1 cellular context compared by ENCODE assay signal in the genomic region with DNA sequence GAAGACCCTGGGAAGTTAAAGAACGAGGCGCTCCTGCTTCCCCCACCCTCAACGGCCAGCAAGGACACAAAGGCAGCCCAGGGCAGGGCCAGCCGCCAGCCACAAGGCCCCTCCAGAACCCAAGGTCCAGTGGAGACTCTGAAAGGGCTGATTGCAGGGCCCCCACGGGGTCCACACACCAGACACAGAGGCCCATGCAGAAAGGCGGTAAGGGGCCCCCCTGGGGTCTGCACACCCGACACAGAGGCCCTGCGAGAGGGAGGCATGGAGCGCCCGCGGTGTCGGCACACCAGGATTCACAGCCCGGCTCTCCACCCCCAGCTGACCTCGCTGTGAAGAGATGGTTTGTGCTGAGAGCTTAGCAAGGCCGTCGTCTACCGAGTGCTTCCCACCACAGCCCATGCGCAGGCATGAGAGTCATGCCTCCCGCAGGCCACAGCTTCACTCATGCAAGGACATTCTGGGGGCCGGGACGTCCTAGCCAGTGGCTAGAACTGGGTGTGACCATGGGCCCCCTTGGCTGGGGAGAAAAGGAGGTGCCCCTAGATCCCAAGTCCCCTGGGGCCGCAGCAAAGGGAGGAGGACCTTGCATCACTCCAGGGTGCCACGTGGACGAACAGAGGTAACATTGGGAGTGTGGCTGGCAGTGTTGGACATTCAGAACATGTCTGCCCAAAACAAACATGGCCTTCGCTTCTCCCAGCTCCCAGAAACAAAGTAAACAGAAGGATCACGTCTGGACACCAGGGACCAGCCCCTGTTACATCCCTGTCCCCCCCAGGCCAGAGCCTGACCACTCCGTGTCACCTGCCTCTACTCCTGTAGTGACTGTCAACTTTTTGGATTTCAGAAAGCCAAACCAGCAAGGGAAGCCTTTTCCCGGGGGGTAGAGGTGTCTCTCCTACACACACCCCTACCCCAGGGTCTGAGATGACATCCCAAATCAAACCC.
TF ChIP-seq lines count a peak whose summit lies in the region.

No MANE protein-coding gene starts in this region.

TF ChIP-seq in HepG2, 621 proteins besides CTCF, POLR2A, EP300 and RAD21 (continued from another document and continues in another):
- TF ChIP-seq, protein P1, sequence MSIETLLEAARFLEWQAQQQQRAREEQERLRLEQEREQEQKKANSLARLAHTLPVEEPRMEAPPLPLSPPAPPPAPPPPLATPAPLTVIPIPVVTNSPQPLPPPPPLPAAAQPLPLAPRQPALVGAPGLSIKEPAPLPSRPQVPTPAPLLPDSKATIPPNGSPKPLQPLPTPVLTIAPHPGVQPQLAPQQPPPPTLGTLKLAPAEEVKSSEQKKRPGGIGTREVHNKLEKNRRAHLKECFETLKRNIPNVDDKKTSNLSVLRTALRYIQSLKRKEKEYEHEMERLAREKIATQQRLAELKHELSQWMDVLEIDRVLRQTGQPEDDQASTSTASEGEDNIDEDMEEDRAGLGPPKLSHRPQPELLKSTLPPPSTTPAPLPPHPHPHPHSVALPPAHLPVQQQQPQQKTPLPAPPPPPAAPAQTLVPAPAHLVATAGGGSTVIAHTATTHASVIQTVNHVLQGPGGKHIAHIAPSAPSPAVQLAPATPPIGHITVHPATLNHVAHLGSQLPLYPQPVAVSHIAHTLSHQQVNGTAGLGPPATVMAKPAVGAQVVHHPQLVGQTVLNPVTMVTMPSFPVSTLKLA (IDR thresholded peaks at IDR 0.05), result peak; percentile 68
- TF ChIP-seq AGO1 (IDR thresholded peaks at IDR 0.05; ENCODE audit: low read depth, low read length, poor library complexity, severe bottlenecking), result no peak
- TF ChIP-seq ZNF33A (CRISPR knock-in tag; IDR thresholded peaks at IDR 0.05; ENCODE audit: borderline replicate concordance), result no peak
- TF ChIP-seq, protein P2, sequence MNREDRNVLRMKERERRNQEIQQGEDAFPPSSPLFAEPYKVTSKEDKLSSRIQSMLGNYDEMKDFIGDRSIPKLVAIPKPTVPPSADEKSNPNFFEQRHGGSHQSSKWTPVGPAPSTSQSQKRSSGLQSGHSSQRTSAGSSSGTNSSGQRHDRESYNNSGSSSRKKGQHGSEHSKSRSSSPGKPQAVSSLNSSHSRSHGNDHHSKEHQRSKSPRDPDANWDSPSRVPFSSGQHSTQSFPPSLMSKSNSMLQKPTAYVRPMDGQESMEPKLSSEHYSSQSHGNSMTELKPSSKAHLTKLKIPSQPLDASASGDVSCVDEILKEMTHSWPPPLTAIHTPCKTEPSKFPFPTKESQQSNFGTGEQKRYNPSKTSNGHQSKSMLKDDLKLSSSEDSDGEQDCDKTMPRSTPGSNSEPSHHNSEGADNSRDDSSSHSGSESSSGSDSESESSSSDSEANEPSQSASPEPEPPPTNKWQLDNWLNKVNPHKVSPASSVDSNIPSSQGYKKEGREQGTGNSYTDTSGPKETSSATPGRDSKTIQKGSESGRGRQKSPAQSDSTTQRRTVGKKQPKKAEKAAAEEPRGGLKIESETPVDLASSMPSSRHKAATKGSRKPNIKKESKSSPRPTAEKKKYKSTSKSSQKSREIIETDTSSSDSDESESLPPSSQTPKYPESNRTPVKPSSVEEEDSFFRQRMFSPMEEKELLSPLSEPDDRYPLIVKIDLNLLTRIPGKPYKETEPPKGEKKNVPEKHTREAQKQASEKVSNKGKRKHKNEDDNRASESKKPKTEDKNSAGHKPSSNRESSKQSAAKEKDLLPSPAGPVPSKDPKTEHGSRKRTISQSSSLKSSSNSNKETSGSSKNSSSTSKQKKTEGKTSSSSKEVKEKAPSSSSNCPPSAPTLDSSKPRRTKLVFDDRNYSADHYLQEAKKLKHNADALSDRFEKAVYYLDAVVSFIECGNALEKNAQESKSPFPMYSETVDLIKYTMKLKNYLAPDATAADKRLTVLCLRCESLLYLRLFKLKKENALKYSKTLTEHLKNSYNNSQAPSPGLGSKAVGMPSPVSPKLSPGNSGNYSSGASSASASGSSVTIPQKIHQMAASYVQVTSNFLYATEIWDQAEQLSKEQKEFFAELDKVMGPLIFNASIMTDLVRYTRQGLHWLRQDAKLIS (CRISPR knock-in tag; IDR thresholded peaks at IDR 0.05), result no peak
- TF ChIP-seq ZSCAN22 (CRISPR knock-in tag; IDR thresholded peaks at IDR 0.05), result 0 out of 2 replicates have a peak, but pooled peaks have one; percentile 34
- TF ChIP-seq PAX8 (CRISPR knock-in tag; IDR thresholded peaks at IDR 0.05; ENCODE audit: borderline replicate concordance), result no peak
- TF ChIP-seq ERF (CRISPR knock-in tag; IDR thresholded peaks at IDR 0.05), result peak; percentile 77
- TF ChIP-seq, protein P3, sequence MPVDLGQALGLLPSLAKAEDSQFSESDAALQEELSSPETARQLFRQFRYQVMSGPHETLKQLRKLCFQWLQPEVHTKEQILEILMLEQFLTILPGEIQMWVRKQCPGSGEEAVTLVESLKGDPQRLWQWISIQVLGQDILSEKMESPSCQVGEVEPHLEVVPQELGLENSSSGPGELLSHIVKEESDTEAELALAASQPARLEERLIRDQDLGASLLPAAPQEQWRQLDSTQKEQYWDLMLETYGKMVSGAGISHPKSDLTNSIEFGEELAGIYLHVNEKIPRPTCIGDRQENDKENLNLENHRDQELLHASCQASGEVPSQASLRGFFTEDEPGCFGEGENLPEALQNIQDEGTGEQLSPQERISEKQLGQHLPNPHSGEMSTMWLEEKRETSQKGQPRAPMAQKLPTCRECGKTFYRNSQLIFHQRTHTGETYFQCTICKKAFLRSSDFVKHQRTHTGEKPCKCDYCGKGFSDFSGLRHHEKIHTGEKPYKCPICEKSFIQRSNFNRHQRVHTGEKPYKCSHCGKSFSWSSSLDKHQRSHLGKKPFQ (CRISPR knock-in tag; IDR thresholded peaks at IDR 0.05; ENCODE audit: insufficient replicate concordance), result no peak
- TF ChIP-seq ZFX (CRISPR knock-in tag; IDR thresholded peaks at IDR 0.05; ENCODE audit: low read depth), result peak; percentile 79; the same call in 1 of the 2 replicates
- TF ChIP-seq HNRNPL (IDR thresholded peaks at IDR 0.05; ENCODE audit: low read depth, low read length), result no peak
- no peak for TF ChIP-seq GTF2F1 (IDR thresholded peaks at IDR 0.05; ENCODE audit: low read length)
- 0 out of 2 replicates have a peak, but pooled peaks have one; percentile 16 for TF ChIP-seq ZNF331 (CRISPR knock-in tag; IDR thresholded peaks at IDR 0.05)
- no peak for TF ChIP-seq POLR2AphosphoS2 (IDR thresholded peaks at IDR 0.05; ENCODE audit: low read depth, low read length)
- 0 out of 2 replicates have a peak, but pooled peaks have one; percentile 51 for TF ChIP-seq ZFP36L1 (CRISPR knock-in tag; IDR thresholded peaks at IDR 0.05)
- TF ChIP-seq ZFP62 (CRISPR knock-in tag; IDR thresholded peaks at IDR 0.05), result no peak
- no peak for TF ChIP-seq ZNF550 (CRISPR knock-in tag; IDR thresholded peaks at IDR 0.05; ENCODE audit: borderline replicate concordance)
- no peak for TF ChIP-seq DR1 (CRISPR knock-in tag; IDR thresholded peaks at IDR 0.05)
- TF ChIP-seq ZBTB7B (CRISPR knock-in tag; IDR thresholded peaks at IDR 0.05), result no peak; the same call in 1 of the 2 replicates
- no peak for TF ChIP-seq HNRNPLL (IDR thresholded peaks at IDR 0.05; ENCODE audit: low read depth, low read length, poor library complexity, severe bottlenecking)
- no peak for TF ChIP-seq TBX3 (IDR thresholded peaks at IDR 0.05; ENCODE audit: borderline replicate concordance)
- TF ChIP-seq, protein P4, sequence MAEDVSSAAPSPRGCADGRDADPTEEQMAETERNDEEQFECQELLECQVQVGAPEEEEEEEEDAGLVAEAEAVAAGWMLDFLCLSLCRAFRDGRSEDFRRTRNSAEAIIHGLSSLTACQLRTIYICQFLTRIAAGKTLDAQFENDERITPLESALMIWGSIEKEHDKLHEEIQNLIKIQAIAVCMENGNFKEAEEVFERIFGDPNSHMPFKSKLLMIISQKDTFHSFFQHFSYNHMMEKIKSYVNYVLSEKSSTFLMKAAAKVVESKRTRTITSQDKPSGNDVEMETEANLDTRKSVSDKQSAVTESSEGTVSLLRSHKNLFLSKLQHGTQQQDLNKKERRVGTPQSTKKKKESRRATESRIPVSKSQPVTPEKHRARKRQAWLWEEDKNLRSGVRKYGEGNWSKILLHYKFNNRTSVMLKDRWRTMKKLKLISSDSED (CRISPR knock-in tag; IDR thresholded peaks at IDR 0.05), result no peak
- peak; percentile 83 for TF ChIP-seq AGO2 (optimal IDR thresholded peaks at IDR 0.05; ENCODE audit: low read depth, low read length)
- TF ChIP-seq, protein P5, sequence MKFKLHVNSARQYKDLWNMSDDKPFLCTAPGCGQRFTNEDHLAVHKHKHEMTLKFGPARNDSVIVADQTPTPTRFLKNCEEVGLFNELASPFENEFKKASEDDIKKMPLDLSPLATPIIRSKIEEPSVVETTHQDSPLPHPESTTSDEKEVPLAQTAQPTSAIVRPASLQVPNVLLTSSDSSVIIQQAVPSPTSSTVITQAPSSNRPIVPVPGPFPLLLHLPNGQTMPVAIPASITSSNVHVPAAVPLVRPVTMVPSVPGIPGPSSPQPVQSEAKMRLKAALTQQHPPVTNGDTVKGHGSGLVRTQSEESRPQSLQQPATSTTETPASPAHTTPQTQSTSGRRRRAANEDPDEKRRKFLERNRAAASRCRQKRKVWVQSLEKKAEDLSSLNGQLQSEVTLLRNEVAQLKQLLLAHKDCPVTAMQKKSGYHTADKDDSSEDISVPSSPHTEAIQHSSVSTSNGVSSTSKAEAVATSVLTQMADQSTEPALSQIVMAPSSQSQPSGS (CRISPR knock-in tag; IDR thresholded peaks at IDR 0.05), result 0 out of 2 replicates have a peak, but pooled peaks have one; percentile 23
- TF ChIP-seq U2AF2 (IDR thresholded peaks at IDR 0.05; ENCODE audit: low read depth, low read length), result no peak
- TF ChIP-seq, protein P6, sequence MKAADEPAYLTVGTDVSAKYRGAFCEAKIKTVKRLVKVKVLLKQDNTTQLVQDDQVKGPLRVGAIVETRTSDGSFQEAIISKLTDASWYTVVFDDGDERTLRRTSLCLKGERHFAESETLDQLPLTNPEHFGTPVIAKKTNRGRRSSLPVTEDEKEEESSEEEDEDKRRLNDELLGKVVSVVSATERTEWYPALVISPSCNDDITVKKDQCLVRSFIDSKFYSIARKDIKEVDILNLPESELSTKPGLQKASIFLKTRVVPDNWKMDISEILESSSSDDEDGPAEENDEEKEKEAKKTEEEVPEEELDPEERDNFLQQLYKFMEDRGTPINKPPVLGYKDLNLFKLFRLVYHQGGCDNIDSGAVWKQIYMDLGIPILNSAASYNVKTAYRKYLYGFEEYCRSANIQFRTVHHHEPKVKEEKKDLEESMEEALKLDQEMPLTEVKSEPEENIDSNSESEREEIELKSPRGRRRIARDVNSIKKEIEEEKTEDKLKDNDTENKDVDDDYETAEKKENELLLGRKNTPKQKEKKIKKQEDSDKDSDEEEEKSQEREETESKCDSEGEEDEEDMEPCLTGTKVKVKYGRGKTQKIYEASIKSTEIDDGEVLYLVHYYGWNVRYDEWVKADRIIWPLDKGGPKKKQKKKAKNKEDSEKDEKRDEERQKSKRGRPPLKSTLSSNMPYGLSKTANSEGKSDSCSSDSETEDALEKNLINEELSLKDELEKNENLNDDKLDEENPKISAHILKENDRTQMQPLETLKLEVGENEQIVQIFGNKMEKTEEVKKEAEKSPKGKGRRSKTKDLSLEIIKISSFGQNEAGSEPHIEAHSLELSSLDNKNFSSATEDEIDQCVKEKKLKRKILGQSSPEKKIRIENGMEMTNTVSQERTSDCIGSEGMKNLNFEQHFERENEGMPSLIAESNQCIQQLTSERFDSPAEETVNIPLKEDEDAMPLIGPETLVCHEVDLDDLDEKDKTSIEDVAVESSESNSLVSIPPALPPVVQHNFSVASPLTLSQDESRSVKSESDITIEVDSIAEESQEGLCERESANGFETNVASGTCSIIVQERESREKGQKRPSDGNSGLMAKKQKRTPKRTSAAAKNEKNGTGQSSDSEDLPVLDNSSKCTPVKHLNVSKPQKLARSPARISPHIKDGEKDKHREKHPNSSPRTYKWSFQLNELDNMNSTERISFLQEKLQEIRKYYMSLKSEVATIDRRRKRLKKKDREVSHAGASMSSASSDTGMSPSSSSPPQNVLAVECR (CRISPR knock-in tag; IDR thresholded peaks at IDR 0.05; ENCODE audit: borderline replicate concordance), result peak; percentile 74; the same call in 1 of the 2 replicates
- no peak for TF ChIP-seq TP53 (CRISPR knock-in tag; conservative IDR thresholded peaks at IDR 0.05)
- no peak for TF ChIP-seq ZNF205 (CRISPR knock-in tag; IDR thresholded peaks at IDR 0.05)
- TF ChIP-seq, protein P7, sequence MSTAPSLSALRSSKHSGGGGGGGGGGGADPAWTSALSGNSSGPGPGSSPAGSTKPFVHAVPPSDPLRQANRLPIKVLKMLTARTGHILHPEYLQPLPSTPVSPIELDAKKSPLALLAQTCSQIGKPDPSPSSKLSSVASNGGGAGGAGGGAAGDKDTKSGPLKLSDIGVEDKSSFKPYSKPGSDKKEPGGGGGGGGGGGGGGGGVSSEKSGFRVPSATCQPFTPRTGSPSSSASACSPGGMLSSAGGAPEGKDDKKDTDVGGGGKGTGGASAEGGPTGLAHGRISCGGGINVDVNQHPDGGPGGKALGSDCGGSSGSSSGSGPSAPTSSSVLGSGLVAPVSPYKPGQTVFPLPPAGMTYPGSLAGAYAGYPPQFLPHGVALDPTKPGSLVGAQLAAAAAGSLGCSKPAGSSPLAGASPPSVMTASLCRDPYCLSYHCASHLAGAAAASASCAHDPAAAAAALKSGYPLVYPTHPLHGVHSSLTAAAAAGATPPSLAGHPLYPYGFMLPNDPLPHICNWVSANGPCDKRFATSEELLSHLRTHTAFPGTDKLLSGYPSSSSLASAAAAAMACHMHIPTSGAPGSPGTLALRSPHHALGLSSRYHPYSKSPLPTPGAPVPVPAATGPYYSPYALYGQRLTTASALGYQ (CRISPR knock-in tag; IDR thresholded peaks at IDR 0.05), result peak; percentile 59; the same call in 1 of the 2 replicates
- no peak for TF ChIP-seq RBFOX2 (IDR thresholded peaks at IDR 0.05; ENCODE audit: low read depth, low read length)
- TF ChIP-seq, protein P8, sequence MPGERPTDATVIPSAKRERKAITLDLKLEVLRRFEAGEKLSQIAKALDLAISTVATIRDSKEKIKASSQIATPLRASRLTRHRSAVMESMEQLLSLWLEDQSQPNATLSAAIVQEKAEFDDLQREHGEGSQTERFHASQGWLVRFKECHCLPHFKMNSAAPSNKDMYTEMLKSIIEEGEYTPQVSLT (CRISPR knock-in tag; IDR thresholded peaks at IDR 0.05; ENCODE audit: borderline replicate concordance, low read depth), result no peak
- peak; percentile 38; the same call in 1 of the 2 replicates for TF ChIP-seq ZNF567 (CRISPR knock-in tag; IDR thresholded peaks at IDR 0.05; ENCODE audit: borderline replicate concordance)
- TF ChIP-seq MEF2D (CRISPR knock-in tag; IDR thresholded peaks at IDR 0.05), result peak; percentile 36; the same call in 1 of the 2 replicates
- TF ChIP-seq ZFP41 (CRISPR knock-in tag; IDR thresholded peaks at IDR 0.05; ENCODE audit: borderline replicate concordance), result no peak
- TF ChIP-seq ZSCAN21 (CRISPR knock-in tag; IDR thresholded peaks at IDR 0.05; ENCODE audit: borderline replicate concordance), result no peak
- TF ChIP-seq MTF2 (CRISPR knock-in tag; IDR thresholded peaks at IDR 0.05; ENCODE audit: borderline replicate concordance), result no peak
- TF ChIP-seq NKX3-1 (CRISPR knock-in tag; IDR thresholded peaks at IDR 0.05), result no peak
- TF ChIP-seq, protein P9, sequence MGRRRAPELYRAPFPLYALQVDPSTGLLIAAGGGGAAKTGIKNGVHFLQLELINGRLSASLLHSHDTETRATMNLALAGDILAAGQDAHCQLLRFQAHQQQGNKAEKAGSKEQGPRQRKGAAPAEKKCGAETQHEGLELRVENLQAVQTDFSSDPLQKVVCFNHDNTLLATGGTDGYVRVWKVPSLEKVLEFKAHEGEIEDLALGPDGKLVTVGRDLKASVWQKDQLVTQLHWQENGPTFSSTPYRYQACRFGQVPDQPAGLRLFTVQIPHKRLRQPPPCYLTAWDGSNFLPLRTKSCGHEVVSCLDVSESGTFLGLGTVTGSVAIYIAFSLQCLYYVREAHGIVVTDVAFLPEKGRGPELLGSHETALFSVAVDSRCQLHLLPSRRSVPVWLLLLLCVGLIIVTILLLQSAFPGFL (CRISPR knock-in tag; IDR thresholded peaks at IDR 0.05), result no peak
